ENCODE assay signal across 16 cellular contexts in genomic region chr3:196998966-196999760, GRCh38. TPM values are rescaled to one million over a fixed set of nuclear protein-coding genes. Genes with fewer than 3 reads are reported as not detected.
A peak's percentile ranks its signal among the peaks of the same experiment; 100 is the strongest.
DNase-seq lines count a peak whose midpoint lies in the region; ATAC-seq, FAIRE-seq and TF ChIP-seq lines count a peak whose summit lies in the region.
"Had no signal": no experiment of that assay in that cellular context is flagged by ENCODE, and none has a peak within 500 bp of the region (broad histone marks: within the 10 kb centered on the region; RNA-seq: fewer than 3 reads in every experiment).

No MANE protein-coding gene starts in this region.

- WGBS in K562 (ENCODE audit: insufficient coverage, low coverage, missing lambda C conversion rate) = 73% methylated on average over 21 of the region's 21 CpGs
- WGBS in neuronal stem cell (ENCODE audit: extremely low coverage in 2 of 2, insufficient read length in 2 of 2, insufficient replicate concordance in 1 of 2), 2 donors = no CpG with 5 or more reads among the region's 21 CpGs
- WGBS in aorta, 2 donors = 88 to 90% methylated on average over 21 of the region's 21 CpGs

- no TSS peak for BruUV-seq in K562 (replicated peaks; lab: Mats Ljungman, UMichigan)

- no peak overlapping the region for H3K4ac ChIP-seq in neuronal stem cell (ENCODE audit: low read length)

- TF ChIP-seq CTCF in natural killer cell (IDR thresholded peaks at IDR 0.05) (no peak), K562 (IDR thresholded peaks at IDR 0.05 in 2 of 3, conservative IDR thresholded peaks at IDR 0.05 in 1 of 3; ENCODE audit: insufficient read depth in 2 of 3, low read depth in 1 of 3, low read length in 3 of 3) (no peak)

- TF ChIP-seq RAD21 in K562 (CRISPR knock-in tag; conservative IDR thresholded peaks at IDR 0.05 in 1 of 2, IDR thresholded peaks at IDR 0.05 in 1 of 2) = no peak

- H3K14ac ChIP-seq in neuronal stem cell (ENCODE audit: low read length) = peak overlapping the region; percentile 65

- TF ChIP-seq EP300 in K562 (IDR thresholded peaks at IDR 0.05; ENCODE audit: low read length) = no peak

- H3K9me3 Mint-ChIP-seq in natural killer cell treated with Interleukin-12 subunit alpha and Interleukin-12 subunit beta and Interleukin-15 and Interleukin-18, amount 100 ng/mL, for 72 hours = no peaks in the 10 kb centered on the region
- H3K9me3 Mint-ChIP-seq in natural killer cell = no peaks in the 10 kb centered on the region
- no peaks in the 10 kb centered on the region for H3K9me3 Mint-ChIP-seq in activated naive CD4-positive, alpha-beta T cell treated with anti-CD3 and anti-CD28 coated beads, Interleukin-2, amount 10 ng/mL, durations not matched to agents 7 days and 5 days
- H3K9me3 Mint-ChIP-seq: CD8-positive, alpha-beta memory T cell had no signal

- POLR2A ChIA-PET in K562 (lab: Yijun Ruan, JAX) = interaction anchor here (0.6 to 1.7 kb wide), 2 partner anchors 9 to 102 kb away, joined by 3 to 5 read pairs; no protein-coding TSS in a partner anchor

- no peak overlapping the region for H3K4me3 ChIP-seq in K562
- peak overlapping the region in 1 of 2 donors; percentile 26 for H3K4me3 ChIP-seq in neuronal stem cell (ENCODE audit: low read length in 2 of 2)
- H3K4me3 ChIP-seq in aorta (ENCODE audit: low read length in 2 of 2) = no peak overlapping the region
- H3K4me3 ChIP-seq: A549 had no signal

- no peak overlapping the region for H3K4me2 ChIP-seq in K562 (ENCODE audit: insufficient read depth, low read length)
- H3K4me2 ChIP-seq in neuronal stem cell (ENCODE audit: insufficient read depth, low read length, poor library complexity, severe bottlenecking) = no peak overlapping the region
- H3K4me2 ChIP-seq: A549 had no signal

- no peak for ATAC-seq in natural killer cell treated with Interleukin-12 subunit alpha and Interleukin-12 subunit beta and Interleukin-15 and Interleukin-18, amount 100 ng/mL, for 72 hours
- ATAC-seq in natural killer cell (no peak), K562 (no peak), aorta (ENCODE audit: low FRiP score) (no peak)
- ATAC-seq: A549, HCT116 had no signal

- H3K36me3 ChIP-seq in K562 (ENCODE audit: control insufficient read depth, insufficient read depth, low read length) (no peaks in the 10 kb centered on the region), neuronal stem cell (replicated peaks in 1 of 2; ENCODE audit: control insufficient read depth in 2 of 2, insufficient read depth in 2 of 2, low read length in 2 of 2) (no peaks in the 10 kb centered on the region), aorta (ENCODE audit: control insufficient read depth in 1 of 2, insufficient read depth in 2 of 2, low read length in 1 of 2) (no peaks in the 10 kb centered on the region)
- H3K36me3 ChIP-seq: BE2C had no signal

- intact Hi-C loops in natural killer cell (cut with micrococcal nuclease) (no loop called here), K562 (cut with micrococcal nuclease) (no loop called here), aorta (cut with DNase I) (no loop called here)

- 0 out of 4 replicates have a peak overlapping the region, but pooled peaks of 1 of the 2 experiments have one; percentile 37 for H3K9ac ChIP-seq in K562 (ENCODE audit: insufficient read depth in 1 of 2, low read depth in 2 of 2, low read length in 2 of 2)
- H3K9ac ChIP-seq in neuronal stem cell (ENCODE audit: low read depth, low read length, poor library complexity) = peak overlapping the region; percentile 35

- H2BK12ac ChIP-seq in neuronal stem cell (ENCODE audit: low read length) = no peak overlapping the region

- DNase-seq in natural killer cell treated with Interleukin-12 subunit alpha and Interleukin-12 subunit beta and Interleukin-15 and Interleukin-18, amount 100 ng/mL, for 72 hours (ENCODE audit: low spot score) = peak; percentile 45
- DNase-seq in natural killer cell (no peak), K562 (ENCODE audit: extremely low read depth in 1 of 4, low spot score in 3 of 4) (no peak), neuronal stem cell (ENCODE audit: low spot score) (no peak), aorta (peak; percentile 30 to 56), pons (ENCODE audit: low spot score) (no peak), HTR-8/SVneo (ENCODE audit: insufficient read length, low spot score) (no peak)
- no peak for DNase-seq in activated naive CD4-positive, alpha-beta T cell treated with anti-CD3 and anti-CD28 coated beads, Interleukin-2, amount 10 ng/mL, durations not matched to agents 7 days and 5 days
- DNase-seq: BE2C, DND-41, GF-D8 had no signal

- H3K27me3 ChIP-seq in K562 (ENCODE audit: control insufficient read depth in 2 of 2, insufficient read depth in 2 of 2, low read length in 2 of 2) = no peaks in the 10 kb centered on the region
- peaks cover 0 to 10% (median 6%) of the 10 kb centered on the region in 3 experiments for H3K27me3 ChIP-seq in neuronal stem cell (ENCODE audit: control insufficient read depth in 3 of 3, insufficient read depth in 3 of 3, low read depth in 1 of 3, low read length in 3 of 3)
- no peaks in the 10 kb centered on the region for H3K27me3 ChIP-seq in aorta (ENCODE audit: control insufficient read depth in 1 of 2, insufficient read depth in 2 of 2, low read length in 1 of 2)
- H3K27me3 ChIP-seq: BE2C had no signal

- H3K9me1 ChIP-seq in K562 (ENCODE audit: control insufficient read depth, insufficient read depth, low read length) = no peaks in the 10 kb centered on the region

- H4K8ac ChIP-seq in neuronal stem cell (ENCODE audit: low read depth, low read length) = peak overlapping the region; percentile 87

- H4K91ac ChIP-seq in neuronal stem cell (ENCODE audit: low read depth, low read length, poor library complexity) = peak overlapping the region; percentile 35

- FAIRE-seq in K562 (lab: Jason Lieb, UNC) (no peak), HTR-8/SVneo (lab: Jason Lieb, UNC) (no peak)
- FAIRE-seq: A549 had no signal

- H2BK15ac ChIP-seq in neuronal stem cell (ENCODE audit: low read length) = no peak overlapping the region

- H3K23ac ChIP-seq in neuronal stem cell (ENCODE audit: low read depth, low read length, poor library complexity) = no peak overlapping the region

- no peak overlapping the region for H2AFZ ChIP-seq in K562 (ENCODE audit: low read depth, low read length)
- no peak overlapping the region for H2AFZ ChIP-seq in neuronal stem cell (ENCODE audit: low read length)

- TF ChIP-seq POLR2A in K562 (conservative IDR thresholded peaks at IDR 0.05) = no peak

- CTCF ChIA-PET in K562 (lab: Yijun Ruan, JAX; ENCODE audit: low intra/inter-chr PET ratio) = interaction anchor here (0.7 kb wide), 1 partner anchor 188 kb away, joined by 4 read pairs; no protein-coding TSS in a partner anchor
- CTCF ChIA-PET in activated naive CD4-positive, alpha-beta T cell treated with anti-CD3 and anti-CD28 coated beads, Interleukin-2, amount 10 ng/mL, durations not matched to agents 7 days and 5 days (lab: Charles Lee) = interaction anchor here (0.7 kb wide), 1 partner anchor 189 kb away, joined by 3 read pairs; no protein-coding TSS in a partner anchor

- no peak overlapping the region for H2AK5ac ChIP-seq in neuronal stem cell (ENCODE audit: low read depth, low read length)

- H3K9me3 ChIP-seq in K562 (replicated peaks; ENCODE audit: control insufficient read depth, insufficient read depth, low read depth, low read length) (no peaks in the 10 kb centered on the region), neuronal stem cell (replicated peaks in 1 of 2; ENCODE audit: control insufficient read depth in 2 of 2, insufficient read depth in 1 of 2, low read depth in 1 of 2, low read length in 2 of 2) (peaks cover 4 to 5% of the 10 kb centered on the region in 2 donors), aorta (ENCODE audit: control insufficient read depth, low read length) (no peaks in the 10 kb centered on the region)
- H3K9me3 ChIP-seq: A549, BE2C, Caco-2 had no signal

- no peaks in the 10 kb centered on the region for H3K27me3 Mint-ChIP-seq in natural killer cell treated with Interleukin-12 subunit alpha and Interleukin-12 subunit beta and Interleukin-15 and Interleukin-18, amount 100 ng/mL, for 72 hours
- no peaks in the 10 kb centered on the region for H3K27me3 Mint-ChIP-seq in natural killer cell (ENCODE audit: low read depth in 2 of 2)
- peaks cover 11% of the 10 kb centered on the region for H3K27me3 Mint-ChIP-seq in activated naive CD4-positive, alpha-beta T cell treated with anti-CD3 and anti-CD28 coated beads, Interleukin-2, amount 10 ng/mL, durations not matched to agents 7 days and 5 days

- H3K4me1 Mint-ChIP-seq in natural killer cell treated with Interleukin-12 subunit alpha and Interleukin-12 subunit beta and Interleukin-15 and Interleukin-18, amount 100 ng/mL, for 72 hours (ENCODE audit: low read depth in 2 of 2) = peaks cover 5 to 7% of the 10 kb centered on the region in 2 donors
- H3K4me1 Mint-ChIP-seq in natural killer cell = peaks cover 0 to 14% of the 10 kb centered on the region in 2 donors
- peaks cover 10% of the 10 kb centered on the region for H3K4me1 Mint-ChIP-seq in activated naive CD4-positive, alpha-beta T cell treated with anti-CD3 and anti-CD28 coated beads, Interleukin-2, amount 10 ng/mL, durations not matched to agents 7 days and 5 days

- H3K4me1 ChIP-seq in K562 (replicated peaks in 1 of 2; ENCODE audit: control insufficient read depth in 2 of 2, insufficient read depth in 2 of 2, low read length in 2 of 2) (peaks cover 0 to 35% of the 10 kb centered on the region in 2 experiments; a peak in 3 of 5 replicates), neuronal stem cell (ENCODE audit: control insufficient read depth in 2 of 2, insufficient read depth in 1 of 2, low read depth in 1 of 2, low read length in 2 of 2) (peaks cover 2 to 9% of the 10 kb centered on the region in 2 donors), aorta (ENCODE audit: control insufficient read depth in 1 of 2, insufficient read depth in 2 of 2, low read length in 2 of 2) (no peaks in the 10 kb centered on the region)

- H3K27ac ChIP-seq in K562 (ENCODE audit: extremely low read depth, low read depth, low read length) (no peak overlapping the region), neuronal stem cell (replicated peaks; ENCODE audit: low read length) (no peak overlapping the region), aorta (ENCODE audit: low read depth in 1 of 2, low read length in 2 of 2) (no peak overlapping the region)
- H3K27ac ChIP-seq: A549, C4-2B had no signal

- no peak overlapping the region for H3K4me3 Mint-ChIP-seq in natural killer cell treated with Interleukin-12 subunit alpha and Interleukin-12 subunit beta and Interleukin-15 and Interleukin-18, amount 100 ng/mL, for 72 hours
- H3K4me3 Mint-ChIP-seq in natural killer cell = no peak overlapping the region
- no peak overlapping the region for H3K4me3 Mint-ChIP-seq in activated naive CD4-positive, alpha-beta T cell treated with anti-CD3 and anti-CD28 coated beads, Interleukin-2, amount 10 ng/mL, durations not matched to agents 7 days and 5 days

- H3K18ac ChIP-seq in neuronal stem cell (ENCODE audit: low read length) = peak overlapping the region; percentile 30

- no peak overlapping the region for H3K27ac Mint-ChIP-seq in natural killer cell treated with Interleukin-12 subunit alpha and Interleukin-12 subunit beta and Interleukin-15 and Interleukin-18, amount 100 ng/mL, for 72 hours
- H3K27ac Mint-ChIP-seq in natural killer cell = no peak overlapping the region
- no peak overlapping the region for H3K27ac Mint-ChIP-seq in activated naive CD4-positive, alpha-beta T cell treated with anti-CD3 and anti-CD28 coated beads, Interleukin-2, amount 10 ng/mL, durations not matched to agents 7 days and 5 days

- no peaks in the 10 kb centered on the region for H4K20me1 ChIP-seq in K562 (replicated peaks; ENCODE audit: control insufficient read depth, insufficient read depth, low read length)

- peaks cover 4% of the 10 kb centered on the region for H3K79me1 ChIP-seq in neuronal stem cell (ENCODE audit: low read depth, low read length)

- no peak overlapping the region for H2BK120ac ChIP-seq in neuronal stem cell (ENCODE audit: low read depth, low read length)

- no peak overlapping the region for H2BK5ac ChIP-seq in neuronal stem cell (ENCODE audit: low read length)

- H3K36me3 Mint-ChIP-seq in natural killer cell treated with Interleukin-12 subunit alpha and Interleukin-12 subunit beta and Interleukin-15 and Interleukin-18, amount 100 ng/mL, for 72 hours = no peaks in the 10 kb centered on the region
- no peaks in the 10 kb centered on the region for H3K36me3 Mint-ChIP-seq in natural killer cell
- no peaks in the 10 kb centered on the region for H3K36me3 Mint-ChIP-seq in activated naive CD4-positive, alpha-beta T cell treated with anti-CD3 and anti-CD28 coated beads, Interleukin-2, amount 10 ng/mL, durations not matched to agents 7 days and 5 days

- in situ Hi-C loops in K562 (cut with MboI) = loop anchor here (25.0 kb wide), 1 partner anchor 513 kb away; no protein-coding TSS in a partner anchor

- no peaks in the 10 kb centered on the region for H3K79me2 ChIP-seq in K562 (ENCODE audit: control insufficient read depth, insufficient read depth, low read length)

RNA-seq across cellular contexts. Expression of gene MELTF, which starts 30.5 kb away (rescaled TPM):
- total RNA-seq in natural killer cell treated with Interleukin-12 subunit alpha and Interleukin-12 subunit beta and Interleukin-15 and Interleukin-18, amount 100 ng/mL, for 72 hours = 1 to 10 TPM; 2.1 to 3.7 TPM
- total RNA-seq in natural killer cell = 1 to 10 TPM; 2.4 to 4.3 (median 4.0) TPM
- total RNA-seq in K562 (2011; cell fraction: chromatin; rRNA removed; ENCODE audit: low replicate concordance) = 21.6 and 62.0 TPM in 2 replicates
- total RNA-seq in K562 (2011; cell fraction: nucleolus; rRNA removed) = 25.8 and 34.5 TPM in 2 replicates
- 24.9 and 29.2 TPM in 2 replicates for total RNA-seq in K562 (2011; cell fraction: nucleoplasm; rRNA removed)
- total RNA-seq in K562 (2014; rRNA removed) = 6.8 and 8.4 TPM in 2 replicates
- total RNA-seq in K562 (2014; rRNA removed; fragmentation: Illumina TruSeq; extraction: Trizol) = 3.0 and 3.3 TPM in 2 replicates
- total RNA-seq in K562 (2015; rRNA removed; fragmentation: Illumina TruSeq; extraction: Trizol) = 3.8 and 4.5 TPM in 2 replicates
- total RNA-seq in K562 (2021) = 10.5 and 11.7 TPM in 2 replicates
- 4.0 and 4.8 TPM in 2 replicates for polyA plus RNA-seq in K562 (2011; rRNA removed)
- polyA plus RNA-seq in K562 (2011; cell fraction: cytosol; rRNA removed) = 3.0 and 7.4 TPM in 2 replicates
- 17.2 and 37.9 TPM in 2 replicates for polyA plus RNA-seq in K562 (2011; cell fraction: nucleus; rRNA removed)
- 6.7 and 10.6 TPM in 2 replicates for polyA plus RNA-seq in K562 (2012)
- 3.7 and 4.9 TPM in 2 replicates for polyA plus RNA-seq in K562 (2014; fragmentation: Illumina TruSeq; extraction: Trizol)
- under 1 TPM; 0.35 to 0.52 TPM for polyA plus RNA-seq in K562 (2014; fragmentation: Nextera tagmentation; extraction: Ambion mirVana)
- 8.1 and 8.6 TPM in 2 replicates for polyA plus RNA-seq in K562 (2014; rRNA removed)
- 2.2 and 4.0 TPM in 2 replicates for polyA minus RNA-seq in K562 (2011; rRNA and poly(A)+ RNA removed)
- polyA minus RNA-seq in K562 (2011; cell fraction: cytosol; rRNA and poly(A)+ RNA removed) = 1.9 and 4.6 TPM in 2 replicates
- polyA minus RNA-seq in K562 (2011; cell fraction: nucleus; rRNA and poly(A)+ RNA removed) = 11.0 and 16.4 TPM in 2 replicates
- 4.6 TPM for polyA plus RNA-seq in neuronal stem cell (2013, experiment 1 of 2)
- 5.0 TPM for polyA plus RNA-seq in neuronal stem cell (2013, experiment 2 of 2)
- 1 to 10 TPM; 4.3 to 6.0 TPM for total RNA-seq in aorta
- polyA plus RNA-seq in aorta = 1 to 10 TPM in 1 of 2 donors, under 1 TPM in 1; 1.00 to 2.0 TPM

RNA-seq across cellular contexts. Expression of gene PIGZ, which starts 30.5 kb away (rescaled TPM):
- total RNA-seq in natural killer cell treated with Interleukin-12 subunit alpha and Interleukin-12 subunit beta and Interleukin-15 and Interleukin-18, amount 100 ng/mL, for 72 hours = 1 to 10 TPM; 1.4 to 1.5 TPM
- total RNA-seq in natural killer cell = 1 to 10 TPM; 2.2 to 2.3 (median 2.2) TPM
- total RNA-seq in K562 (2011; cell fraction: chromatin; rRNA removed; ENCODE audit: low replicate concordance) = 3.6 and 5.8 TPM in 2 replicates
- 2.3 and 3.3 TPM in 2 replicates for total RNA-seq in K562 (2011; cell fraction: nucleolus; rRNA removed)
- 3.5 and 4.7 TPM in 2 replicates for total RNA-seq in K562 (2011; cell fraction: nucleoplasm; rRNA removed)
- 0.54 and 0.73 TPM in 2 replicates for total RNA-seq in K562 (2014; rRNA removed)
- 0.48 and 0.76 TPM in 2 replicates for total RNA-seq in K562 (2014; rRNA removed; fragmentation: Illumina TruSeq; extraction: Trizol)
- total RNA-seq in K562 (2015; rRNA removed; fragmentation: Illumina TruSeq; extraction: Trizol) = 0.30 and 0.54 TPM in 2 replicates
- total RNA-seq in K562 (2021) = 0.87 and 1.0 TPM in 2 replicates
- polyA plus RNA-seq in K562 (2011; rRNA removed) = 1.8 and 2.8 TPM in 2 replicates
- polyA plus RNA-seq in K562 (2011; cell fraction: cytosol; rRNA removed) = 2.3 and 2.8 TPM in 2 replicates
- polyA plus RNA-seq in K562 (2011; cell fraction: nucleus; rRNA removed) = 4.7 and 6.2 TPM in 2 replicates
- 1.2 and 4.7 TPM in 2 replicates for polyA plus RNA-seq in K562 (2012)
- polyA plus RNA-seq in K562 (2014; fragmentation: Illumina TruSeq; extraction: Trizol) = 0.79 and 0.91 TPM in 2 replicates
- under 1 TPM; 0.15 TPM for polyA plus RNA-seq in K562 (2014; fragmentation: Nextera tagmentation; extraction: Ambion mirVana)
- 1.2 and 2.0 TPM in 2 replicates for polyA plus RNA-seq in K562 (2014; rRNA removed)
- 1.0 and 1.1 TPM in 2 replicates for polyA minus RNA-seq in K562 (2011; rRNA and poly(A)+ RNA removed)
- polyA minus RNA-seq in K562 (2011; cell fraction: cytosol; rRNA and poly(A)+ RNA removed) = 1.1 and 1.3 TPM in 2 replicates
- polyA minus RNA-seq in K562 (2011; cell fraction: nucleus; rRNA and poly(A)+ RNA removed) = 1.00 and 1.2 TPM in 2 replicates
- 2.0 TPM for polyA plus RNA-seq in neuronal stem cell (2013, experiment 1 of 2)
- polyA plus RNA-seq in neuronal stem cell (2013, experiment 2 of 2) = 1.6 TPM
- total RNA-seq in aorta = 1 to 10 TPM; 2.7 to 5.2 TPM
- polyA plus RNA-seq in aorta = 1 to 10 TPM; 2.3 to 9.0 TPM
- polyA plus RNA-seq: CD8-positive, alpha-beta memory T cell had no signal

RNA-seq across cellular contexts. Expression of gene NCBP2, which starts 56.8 kb away (rescaled TPM):
- 10 to 100 TPM; 78.1 to 82.8 TPM for total RNA-seq in natural killer cell treated with Interleukin-12 subunit alpha and Interleukin-12 subunit beta and Interleukin-15 and Interleukin-18, amount 100 ng/mL, for 72 hours
- total RNA-seq in natural killer cell (10 to 100 TPM; 32.3 to 44.1 (median 37.5) TPM), K562 (2014; rRNA removed) (63.3 and 68.2 TPM in 2 replicates), K562 (2014; rRNA removed; fragmentation: Illumina TruSeq; extraction: Trizol) (82.2 and 82.3 TPM in 2 replicates), K562 (2015; rRNA removed; fragmentation: Illumina TruSeq; extraction: Trizol) (69.4 and 78.0 TPM in 2 replicates), K562 (2021) (64.0 and 67.0 TPM in 2 replicates), aorta (10 to 100 TPM; 42.0 to 48.1 TPM)
- 45.7 and 67.9 TPM in 2 replicates for total RNA-seq in K562 (2011; cell fraction: chromatin; rRNA removed; ENCODE audit: low replicate concordance)
- total RNA-seq in K562 (2011; cell fraction: nucleolus; rRNA removed) = 38.2 and 43.0 TPM in 2 replicates
- 44.9 and 65.0 TPM in 2 replicates for total RNA-seq in K562 (2011; cell fraction: nucleoplasm; rRNA removed)
- polyA plus RNA-seq in K562 (2011; rRNA removed) (69.3 and 90.9 TPM in 2 replicates), K562 (2014; fragmentation: Illumina TruSeq; extraction: Trizol) (83.4 and 102 TPM in 2 replicates), K562 (2014; fragmentation: Nextera tagmentation; extraction: Ambion mirVana) (100 to 1,000 TPM in 1 of 2 experiments, 10 to 100 TPM in 1; 56.4 to 100 TPM), K562 (2014; rRNA removed) (91.1 and 123 TPM in 2 replicates), aorta (10 to 100 TPM; 40.3 to 59.6 TPM)
- polyA plus RNA-seq in K562 (2011; cell fraction: cytosol; rRNA removed) = 29.7 and 50.4 TPM in 2 replicates
- polyA plus RNA-seq in K562 (2011; cell fraction: nucleus; rRNA removed) = 38.0 and 51.2 TPM in 2 replicates
- polyA plus RNA-seq in K562 (2012) = 55.9 and 83.1 TPM in 2 replicates
- polyA minus RNA-seq in K562 (2011; rRNA and poly(A)+ RNA removed) = 69.1 and 71.9 TPM in 2 replicates
- polyA minus RNA-seq in K562 (2011; cell fraction: cytosol; rRNA and poly(A)+ RNA removed) = 19.2 and 22.1 TPM in 2 replicates
- 25.2 and 39.8 TPM in 2 replicates for polyA minus RNA-seq in K562 (2011; cell fraction: nucleus; rRNA and poly(A)+ RNA removed)
- 75.1 TPM for polyA plus RNA-seq in neuronal stem cell (2013, experiment 1 of 2)
- polyA plus RNA-seq in neuronal stem cell (2013, experiment 2 of 2) = 77.2 TPM

Comparison
In these comparisons a context has a peak if more than half of its experiments do, and no peak if none do; other contexts are left out.
1. DNase-seq: peak in natural killer cell treated with Interleukin-12 subunit alpha and Interleukin-12 subunit beta and Interleukin-15 and Interleukin-18, amount 100 ng/mL, for 72 hours (single experiment) and aorta (2 of 2); none in natural killer cell (single experiment), K562 (0 of 4), neuronal stem cell (single experiment), pons (single experiment), HTR-8/SVneo (single experiment) and activated naive CD4-positive, alpha-beta T cell treated with anti-CD3 and anti-CD28 coated beads, Interleukin-2, amount 10 ng/mL, durations not matched to agents 7 days and 5 days (single experiment).